ENCODE assay signal across 9 cellular contexts in genomic region chr3:52005571-52005986, GRCh38. TPM values are rescaled to one million over a fixed set of nuclear protein-coding genes. Genes with fewer than 3 reads are reported as not detected.
DNase-seq lines count a peak whose midpoint lies in the region; ATAC-seq and TF ChIP-seq lines count a peak whose summit lies in the region.
"Had no signal": no experiment of that assay in that cellular context is flagged by ENCODE, and none has a peak within 500 bp of the region (broad histone marks: within the 10 kb centered on the region; RNA-seq: fewer than 3 reads in every experiment).

No MANE protein-coding gene starts in this region.

- H3K27ac ChIP-seq in upper lobe of left lung, result peak overlapping the region; percentile 71 to 86 (median 78)

- no peak overlapping the region for H3K4me3 ChIP-seq in kidney epithelial cell (ENCODE audit: low read depth, low read length)
- H3K4me3 ChIP-seq in upper lobe of left lung, result no peak overlapping the region

- peak; percentile 5 to 21 for ATAC-seq in upper lobe of left lung (ENCODE audit: low FRiP score in 2 of 2)
- ATAC-seq in GM21619 (IDR thresholded peaks at IDR 0.05; ENCODE audit: unreplicated experiment), result no peak
- ATAC-seq: activated CD8-positive, alpha-beta T cell treated with anti-CD3 and anti-CD28 coated beads, Interleukin-2, amount 10 ng/mL, durations not matched to agents 7 days and 5 days had no signal

- H3K36me3 ChIP-seq in kidney epithelial cell (ENCODE audit: control insufficient read depth, insufficient read depth, low read length) (no peaks in the 10 kb centered on the region), upper lobe of left lung (no peaks in the 10 kb centered on the region)

- no peak for TF ChIP-seq POLR2A in upper lobe of left lung (IDR thresholded peaks at IDR 0.05)

- 21 to 32% methylated on average over 5 to 15 of the region's 15 CpGs for WGBS in upper lobe of left lung, 2 donors

- H3K27me3 ChIP-seq in kidney epithelial cell (ENCODE audit: control insufficient read depth, insufficient read depth, low read length), result no peaks in the 10 kb centered on the region
- no peaks in the 10 kb centered on the region for H3K27me3 ChIP-seq in upper lobe of left lung

- DNase-seq in NCI-H524 (lab: John Stamatoyannopoulos, UW) (peak; percentile 57 to 72), NCI-H524 treated with DMSO at 0.1 percent for 48 hours (lab: John Stamatoyannopoulos, UW) (no peak), astrocyte of the hippocampus (ENCODE audit: low read depth, low spot score) (peak; percentile 59), kidney epithelial cell (ENCODE audit: low read depth) (peak; percentile 34), upper lobe of left lung (peak in 1 of 2 donors; percentile 85), SIG-M5 (lab: John Stamatoyannopoulos, UW) (no peak), cerebellar cortex (ENCODE audit: low spot score) (no peak)
- DNase-seq: activated CD8-positive, alpha-beta T cell treated with anti-CD3 and anti-CD28 coated beads, Interleukin-2, amount 10 ng/mL, durations not matched to agents 7 days and 5 days had no signal

- peaks cover 19 to 36% (median 26%) of the 10 kb centered on the region in 4 donors for H3K4me1 ChIP-seq in upper lobe of left lung

- H3K9me3 ChIP-seq in upper lobe of left lung, result no peaks in the 10 kb centered on the region

- no peak for TF ChIP-seq EP300 in upper lobe of left lung (IDR thresholded peaks at IDR 0.05)

- TF ChIP-seq CTCF in kidney epithelial cell (IDR thresholded peaks at IDR 0.05; ENCODE audit: insufficient read depth, low read length, poor library complexity, severe bottlenecking) (no peak), upper lobe of left lung (IDR thresholded peaks at IDR 0.05) (peak in 1 of 6 experiments; percentile 3)

RNA-seq across cellular contexts. Expression of gene RPL29, which starts 9.9 kb away (rescaled TPM):
- total RNA-seq in kidney epithelial cell, result 2,366 and 2,384 TPM in 2 replicates
- 1,000 to 10,000 TPM in 1 of 6 donors, 100 to 1,000 TPM in 5; 306 to 1,159 (median 770) TPM for total RNA-seq in upper lobe of left lung

RNA-seq across cellular contexts. Expression of gene ACY1, which starts 22.2 kb away (rescaled TPM):
- total RNA-seq in kidney epithelial cell, result 59.4 and 69.0 TPM in 2 replicates
- total RNA-seq in upper lobe of left lung, result 10 to 100 TPM; 17.4 to 65.0 (median 35.9) TPM

RNA-seq across cellular contexts. Expression of gene ABHD14A, which starts 30.7 kb away (rescaled TPM):
- 15.3 and 16.8 TPM in 2 replicates for total RNA-seq in kidney epithelial cell
- 10 to 100 TPM; 15.7 to 44.5 (median 26.3) TPM for total RNA-seq in upper lobe of left lung

RNA-seq across cellular contexts. Expression of gene ABHD14B, which starts 31.7 kb away (rescaled TPM):
- 36.3 and 50.5 TPM in 2 replicates for total RNA-seq in kidney epithelial cell
- total RNA-seq in upper lobe of left lung, result 10 to 100 TPM; 35.6 to 62.6 (median 50.0) TPM

RNA-seq across cellular contexts. Expression of gene PCBP4, which starts 38.3 kb away (rescaled TPM):
- total RNA-seq in kidney epithelial cell (123 and 144 TPM in 2 replicates), upper lobe of left lung (10 to 100 TPM; 22.7 to 53.4 (median 37.7) TPM)

Comparison
In these comparisons a context has a peak if more than half of its experiments do, and no peak if none do; other contexts are left out.
1. DNase-seq: peak in NCI-H524 (2 of 2), astrocyte of the hippocampus (single experiment) and kidney epithelial cell (single experiment); none in NCI-H524 treated with DMSO at 0.1 percent for 48 hours (single experiment), SIG-M5 (single experiment) and cerebellar cortex (single experiment).